1 cellular context compared by ENCODE assay signal in the genomic region with DNA sequence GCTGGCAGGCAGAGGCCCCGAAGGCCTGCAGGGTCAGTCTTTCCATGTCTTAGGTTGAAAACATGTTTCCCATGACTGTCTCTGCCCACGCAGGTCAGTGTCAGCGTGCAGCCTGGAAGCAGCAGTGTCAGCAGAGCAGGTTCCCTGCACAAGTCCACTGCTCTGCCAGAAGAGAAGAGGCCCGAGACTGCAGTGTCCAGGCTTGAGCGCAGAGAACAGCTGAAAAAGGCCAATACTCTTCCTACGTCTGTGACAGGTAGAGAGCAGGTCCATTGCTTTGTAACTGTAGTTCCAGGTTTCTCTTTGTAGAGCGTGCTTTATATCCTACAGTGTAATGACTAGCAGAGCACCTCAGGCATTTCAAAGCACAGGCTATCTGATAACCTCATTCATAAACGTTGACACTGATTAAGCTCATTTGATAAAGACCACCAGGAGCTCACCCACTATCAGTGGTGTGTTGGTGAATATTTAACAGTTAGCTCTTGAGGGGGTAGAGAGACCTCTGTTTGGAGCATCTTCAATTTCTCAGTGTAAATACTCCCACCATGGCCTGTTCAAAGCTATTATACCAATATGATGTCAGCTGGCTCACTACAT.
TF ChIP-seq lines count a peak whose summit lies in the region.

No MANE protein-coding gene starts in this region.

TF ChIP-seq in K562, 482 proteins besides CTCF, POLR2A, EP300 and RAD21 (continued from another document):
- TF ChIP-seq RERE (CRISPR knock-in tag; IDR thresholded peaks at IDR 0.05; ENCODE audit: borderline replicate concordance) = no peak
